11 cellular contexts compared by ENCODE assay signal in the genomic region with DNA sequence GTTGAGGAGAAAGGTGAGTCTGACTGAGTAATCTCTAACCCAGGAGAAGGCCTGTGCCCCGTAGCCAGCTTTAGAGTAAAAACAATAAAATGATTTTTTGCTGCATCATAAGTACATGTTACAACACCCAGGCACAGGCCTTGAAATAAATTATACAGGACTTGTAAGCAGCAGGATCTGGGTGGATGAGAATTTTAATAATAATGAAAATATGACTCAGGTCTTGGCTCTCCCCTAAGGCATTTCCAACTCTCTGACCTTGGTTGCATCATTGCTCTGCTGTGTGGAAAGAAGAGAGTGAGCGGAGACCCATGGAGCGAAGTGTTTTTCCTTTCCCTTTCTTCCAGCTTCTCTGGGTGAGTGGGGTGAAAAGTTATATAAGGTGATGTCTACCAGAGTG. TPM values are rescaled to one million over a fixed set of nuclear protein-coding genes. Genes with fewer than 3 reads are reported as not detected.
DNase-seq lines count a peak whose midpoint lies in the region; ATAC-seq, FAIRE-seq and TF ChIP-seq lines count a peak whose summit lies in the region.
"Had no signal": no experiment of that assay in that cellular context is flagged by ENCODE, and none has a peak within 500 bp of the region (broad histone marks: within the 10 kb centered on the region; RNA-seq: fewer than 3 reads in every experiment).

No MANE protein-coding gene starts in this region.

- CTCF ChIA-PET in AG04449 (lab: Yijun Ruan, JAX) = interaction anchor here (1.1 to 2.8 kb wide), 4 partner anchors 10 to 20 kb away, joined by 3 to 12 read pairs (median 8); no protein-coding TSS in a partner anchor

- no peak overlapping the region for H3K4me2 ChIP-seq in mesenchymal stem cell (ENCODE audit: low read length, poor library complexity, severe bottlenecking)

- H3K9ac ChIP-seq in mesenchymal stem cell (ENCODE audit: low read length) = peak overlapping the region; percentile 86

- no peak overlapping the region for H3K14ac ChIP-seq in mesenchymal stem cell (ENCODE audit: low read length in 2 of 2)

- no peak overlapping the region for H4K8ac ChIP-seq in mesenchymal stem cell (ENCODE audit: low read length)

- H3K9me3 ChIP-seq in mesenchymal stem cell (ENCODE audit: control insufficient read depth, low read length) = no peaks in the 10 kb centered on the region

- no peak overlapping the region for H3K23ac ChIP-seq in mesenchymal stem cell (ENCODE audit: low read length in 2 of 2)

- no peak overlapping the region for H2BK120ac ChIP-seq in mesenchymal stem cell (ENCODE audit: low read depth, low read length)

- no peaks in the 10 kb centered on the region for H3K79me1 ChIP-seq in mesenchymal stem cell (replicated peaks; ENCODE audit: low read length, poor library complexity, severe bottlenecking)

- no peak for FAIRE-seq in HTR-8/SVneo (lab: Jason Lieb, UNC)

- 100% methylated on average over 1 of the region's 3 CpGs for WGBS in mesenchymal stem cell

- POLR2A ChIA-PET in AG04449 (lab: Yijun Ruan, JAX) = interaction anchor here (0.6 to 1.1 kb wide), 2 partner anchors 144 to 193 kb away, joined by 3 to 6 read pairs; a partner anchor contains a TSS

- no peaks in the 10 kb centered on the region for H3K27me3 ChIP-seq in mesenchymal stem cell (ENCODE audit: control insufficient read depth in 1 of 2, insufficient read depth in 1 of 2, low read length in 2 of 2)

- H3K4me3 ChIP-seq in AG04449 (ENCODE audit: low read depth, low read length) (no peak overlapping the region), coronary artery (no peak overlapping the region), mesenchymal stem cell (ENCODE audit: insufficient read depth in 1 of 2, low read depth in 1 of 2, low read length in 2 of 2) (no peak overlapping the region)

- H2BK15ac ChIP-seq in mesenchymal stem cell (ENCODE audit: low read depth, poor library complexity, severe bottlenecking) = no peak overlapping the region

- H2AK5ac ChIP-seq in mesenchymal stem cell (ENCODE audit: low read length, severe bottlenecking) = no peak overlapping the region

- peaks cover 2% of the 10 kb centered on the region for H3K4me1 ChIP-seq in mesenchymal stem cell (ENCODE audit: control insufficient read depth, insufficient read depth, low read depth, low read length)

- no peak for ATAC-seq in GM21717 (IDR thresholded peaks at IDR 0.05; ENCODE audit: unreplicated experiment)
- ATAC-seq: natural killer cell treated with Interleukin-12 subunit alpha and Interleukin-12 subunit beta and Interleukin-15 and Interleukin-18, amount 100 ng/mL, for 72 hours had no signal

- peak; percentile 93 for DNase-seq in AG04449 (ENCODE audit: low read depth, low spot score)
- DNase-seq in HTR-8/SVneo (ENCODE audit: insufficient read length, low spot score) = peak; percentile 54
- DNase-seq in coronary artery (ENCODE audit: low spot score) = peak; percentile 84
- DNase-seq in mesenchymal stem cell = peak; percentile 30
- no peak for DNase-seq in NCI-H146 (lab: John Stamatoyannopoulos, UW)
- no peak for DNase-seq in DMS 273 (lab: John Stamatoyannopoulos, UW; ENCODE audit: unreplicated experiment)
- DNase-seq in medulla oblongata (ENCODE audit: extremely low spot score) = no peak
- DNase-seq: H7, NCI-H446 treated with DMSO at 0.1 percent for 48 hours had no signal

- no peak overlapping the region for H3K4ac ChIP-seq in mesenchymal stem cell (ENCODE audit: low read depth in 1 of 2, low read length in 2 of 2)

- TF ChIP-seq CTCF in AG04449 (IDR thresholded peaks at IDR 0.05; ENCODE audit: insufficient read depth, low read length, missing control alignments) (no peak), coronary artery (IDR thresholded peaks at IDR 0.05) (no peak)

- H2AFZ ChIP-seq in mesenchymal stem cell (ENCODE audit: low read depth, low read length) = no peak overlapping the region

- no peak overlapping the region for H4K91ac ChIP-seq in mesenchymal stem cell (ENCODE audit: low read length)

- H3K27ac ChIP-seq in coronary artery (peak overlapping the region; percentile 65 to 66), mesenchymal stem cell (ENCODE audit: low read length, poor library complexity, severe bottlenecking) (peak overlapping the region; percentile 15)

- no peak overlapping the region for H3K18ac ChIP-seq in mesenchymal stem cell (ENCODE audit: low read depth in 1 of 2, low read length in 2 of 2)

- no peak overlapping the region for H2BK5ac ChIP-seq in mesenchymal stem cell (ENCODE audit: low read depth, low read length, poor library complexity, severe bottlenecking)

- H2BK12ac ChIP-seq in mesenchymal stem cell (ENCODE audit: low read length in 2 of 2) = no peak overlapping the region

- no peaks in the 10 kb centered on the region for H3K36me3 ChIP-seq in mesenchymal stem cell (ENCODE audit: control insufficient read depth in 1 of 2, insufficient read depth in 2 of 2, low read depth in 1 of 2, low read length in 2 of 2)

RNA-seq across cellular contexts. Expression of a gene that starts 44.6 kb away (rescaled TPM):
- polyA plus RNA-seq in mesenchymal stem cell (2013, experiment 1 of 2) = not detected
- polyA plus RNA-seq in mesenchymal stem cell (2013, experiment 2 of 2) = not detected

Comparison
In these comparisons a context has a peak if more than half of its experiments do, and no peak if none do; other contexts are left out.
1. DNase-seq: peak in AG04449 (single experiment), HTR-8/SVneo (single experiment), coronary artery (single experiment) and mesenchymal stem cell (single experiment); none in NCI-H146 (single experiment), DMS 273 (single experiment) and medulla oblongata (single experiment).